In genomic region chr3:13069495-13069894, GRCh38 we compare ENCODE assay signal across 8 cellular contexts. TPM values are rescaled to one million over a fixed set of nuclear protein-coding genes. Genes with fewer than 3 reads are reported as not detected.
DNase-seq lines count a peak whose midpoint lies in the region; ATAC-seq, FAIRE-seq and TF ChIP-seq lines count a peak whose summit lies in the region.

No MANE protein-coding gene starts in this region.

- H3K36me3 ChIP-seq in GM06990 (ENCODE audit: control insufficient read depth, insufficient read depth, low read length) (no peaks in the 10 kb centered on the region), sigmoid colon (no peaks in the 10 kb centered on the region)

- H3K4me1 ChIP-seq in sigmoid colon, result peaks cover 0 to 22% (median 20%) of the 10 kb centered on the region in 4 donors

- DNase-seq in GM06990 (ENCODE audit: extremely low read depth, insufficient read length) (peak; percentile 55), NOMO-1 treated with DMSO at 0.1 percent for 48 hours (lab: John Stamatoyannopoulos, UW; ENCODE audit: unreplicated experiment) (peak; percentile 79), AG08395 (ENCODE audit: low spot score) (no peak), HTR-8/SVneo (ENCODE audit: insufficient read length, low spot score) (no peak), sigmoid colon (no peak), erythroblast (lab: John Stamatoyannopoulos, UW) (no peak)
- peak in 1 of 2 donors; percentile 51 for DNase-seq in central memory CD8-positive, alpha-beta T cell (ENCODE audit: low spot score in 2 of 2)

- intact Hi-C loops in sigmoid colon (cut with DNase I), result no loop called here

- TF ChIP-seq CTCF in GM06990 (IDR thresholded peaks at IDR 0.05; ENCODE audit: insufficient read depth, low read length, poor library complexity, severe bottlenecking) (no peak), sigmoid colon (IDR thresholded peaks at IDR 0.05) (no peak)

- H3K27me3 Mint-ChIP-seq in central memory CD8-positive, alpha-beta T cell, result peaks cover 11% of the 10 kb centered on the region

- peaks cover 59% of the 10 kb centered on the region for H3K4me1 Mint-ChIP-seq in central memory CD8-positive, alpha-beta T cell

- TF ChIP-seq POLR2A in sigmoid colon (IDR thresholded peaks at IDR 0.05) (no peak), erythroblast (IDR thresholded peaks at IDR 0.05; ENCODE audit: low read length) (no peak)

- H3K27ac Mint-ChIP-seq in central memory CD8-positive, alpha-beta T cell (ENCODE audit: low read depth), result peak overlapping the region; percentile 87

- H3K4me3 ChIP-seq in GM06990 (replicated peaks; ENCODE audit: low read depth, low read length) (no peak overlapping the region), sigmoid colon (no peak overlapping the region)

- peak; percentile 51 for ATAC-seq in GM21447 (IDR thresholded peaks at IDR 0.05; ENCODE audit: unreplicated experiment)
- peak; percentile 86 for ATAC-seq in central memory CD8-positive, alpha-beta T cell (replicated peaks; ENCODE audit: extremely low read depth, poor library complexity, severe bottlenecking)

- H3K27ac ChIP-seq in sigmoid colon, result no peak overlapping the region

- H3K9me3 ChIP-seq in sigmoid colon, result no peaks in the 10 kb centered on the region

- H3K36me3 Mint-ChIP-seq in central memory CD8-positive, alpha-beta T cell (ENCODE audit: insufficient read depth), result no peaks in the 10 kb centered on the region

- H3K4me3 Mint-ChIP-seq in central memory CD8-positive, alpha-beta T cell, result peak overlapping the region; percentile 64

- WGBS in sigmoid colon, 2 donors, result 69 to 89% methylated on average over 4 of the region's 4 CpGs

- H3K27me3 ChIP-seq in GM06990 (replicated peaks; ENCODE audit: control insufficient read depth, insufficient read depth, low read length) (no peaks in the 10 kb centered on the region), sigmoid colon (peaks cover 16 to 24% (median 22%) of the 10 kb centered on the region in 3 donors)

- TF ChIP-seq EP300 in sigmoid colon (IDR thresholded peaks at IDR 0.05), result no peak

- no peaks in the 10 kb centered on the region for H3K9me3 Mint-ChIP-seq in central memory CD8-positive, alpha-beta T cell

- FAIRE-seq in HTR-8/SVneo (lab: Jason Lieb, UNC), result no peak

RNA-seq across cellular contexts. Expression of gene IQSEC1, which starts 3.7 kb away (rescaled TPM):
- total RNA-seq in sigmoid colon, result 10 to 100 TPM; 23.9 to 39.1 (median 26.2) TPM
- 10 to 100 TPM in 1 of 3 donors, 1 to 10 TPM in 2; 2.5 to 20.7 (median 4.2) TPM for polyA plus RNA-seq in sigmoid colon

Comparison
In these comparisons a context has a peak if more than half of its experiments do, and no peak if none do; other contexts are left out.
1. DNase-seq: peak in GM06990 (single experiment) and NOMO-1 treated with DMSO at 0.1 percent for 48 hours (single experiment); none in AG08395 (single experiment), HTR-8/SVneo (single experiment), sigmoid colon (single experiment) and erythroblast (0 of 2).